Comparison of ENCODE assay signal across 1 cellular context in genomic region chr6:57432162-57432561, GRCh38.
TF ChIP-seq lines count a peak whose summit lies in the region.

No MANE protein-coding gene starts in this region.

TF ChIP-seq in SK-N-SH, 30 proteins besides CTCF, POLR2A, EP300 and RAD21 (continued from another document):
- no peak for TF ChIP-seq USF1 (IDR thresholded peaks at IDR 0.05; ENCODE audit: borderline replicate concordance, low read depth)
- TF ChIP-seq MEF2A (IDR thresholded peaks at IDR 0.05; ENCODE audit: borderline replicate concordance, low read depth) = no peak
- no peak for TF ChIP-seq ZBTB33 (IDR thresholded peaks at IDR 0.05; ENCODE audit: borderline replicate concordance, low read depth)
- TF ChIP-seq FOSL2 (IDR thresholded peaks at IDR 0.05; ENCODE audit: borderline replicate concordance, low read depth) = peak; percentile 40; the same call in 1 of the 2 replicates
- TF ChIP-seq PBX3 (IDR thresholded peaks at IDR 0.05) = peak; percentile 30; the same call in 1 of the 2 replicates
- no peak for TF ChIP-seq RFX5 (IDR thresholded peaks at IDR 0.05; ENCODE audit: low read length)
- no peak for TF ChIP-seq EZH2phosphoT487 (IDR thresholded peaks at IDR 0.05; ENCODE audit: borderline replicate concordance, low read depth)
